In the genomic region with DNA sequence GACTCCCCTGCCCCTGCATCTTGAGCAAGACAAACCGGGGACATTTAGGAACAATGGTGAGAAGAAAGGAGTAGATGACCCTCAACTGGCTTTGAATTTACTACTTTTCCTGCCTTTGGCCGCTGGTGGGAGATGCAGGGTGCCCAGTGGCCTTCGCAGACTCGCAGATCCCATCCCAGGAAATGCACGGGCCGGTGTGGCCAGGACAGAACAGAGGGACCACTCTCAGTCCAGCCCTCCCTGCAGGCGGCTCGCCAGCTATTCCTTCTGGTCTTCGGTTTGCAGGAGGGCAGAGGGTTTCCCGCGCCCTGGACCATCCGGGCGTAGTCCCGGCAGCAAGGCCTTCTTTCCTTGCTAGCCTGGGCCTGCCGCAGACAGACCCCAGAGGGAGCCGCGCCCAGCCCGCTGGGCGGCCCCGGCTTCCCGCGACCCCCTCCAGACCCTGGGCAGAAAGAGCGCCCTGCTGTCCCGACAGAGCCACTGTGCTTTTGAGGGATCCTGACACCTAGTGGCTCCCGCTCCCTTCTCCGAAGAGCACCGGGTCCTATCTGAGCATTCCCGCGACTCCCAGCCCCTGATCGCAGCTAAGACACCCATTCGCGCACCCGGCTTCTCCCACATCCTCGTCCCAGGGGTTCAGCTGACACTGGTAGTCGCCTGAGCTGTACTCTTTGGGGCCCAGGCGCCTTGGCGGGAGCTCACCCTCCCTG, we compare ENCODE assay signal across 7 cellular contexts. TPM values are rescaled to one million over a fixed set of nuclear protein-coding genes. Genes with fewer than 3 reads are reported as not detected.
DNase-seq lines count a peak whose midpoint lies in the region; ATAC-seq and TF ChIP-seq lines count a peak whose summit lies in the region.

No MANE protein-coding gene starts in this region.

- DNase-seq in HAP-1 (ENCODE audit: low spot score in 2 of 2) (peak; percentile 21 to 48), RWPE2 (ENCODE audit: low spot score) (no peak), head of caudate nucleus (peak in 39 of 42 donors; percentile 25 to 72 (median 44)), progenitor cell of endocrine pancreas (ENCODE audit: low spot score, unreplicated experiment) (no peak)
- no peak for DNase-seq in central memory CD4-positive, alpha-beta T cell

- H3K27ac Mint-ChIP-seq in progenitor cell of endocrine pancreas, result peak overlapping the region; percentile 79

- no peaks in the 10 kb centered on the region for H3K9me3 Mint-ChIP-seq in progenitor cell of endocrine pancreas (ENCODE audit: low read depth)

- ATAC-seq in RWPE2 (ENCODE audit: low read depth) (peak; percentile 63), GM18907 (IDR thresholded peaks at IDR 0.05; ENCODE audit: unreplicated experiment) (no peak), GM21786 (IDR thresholded peaks at IDR 0.05; ENCODE audit: unreplicated experiment) (no peak)

- in situ Hi-C loops in HAP-1 (cut with MboI; ENCODE audit: low sequenced_read_pairs), result loop anchor here (25.0 kb wide), 1 partner anchor 1087 kb away; no protein-coding TSS in a partner anchor

- H3K36me3 Mint-ChIP-seq in progenitor cell of endocrine pancreas (ENCODE audit: insufficient read depth), result peaks cover 2% of the 10 kb centered on the region

- no peak overlapping the region for H3K27ac ChIP-seq in RWPE2 (ENCODE audit: poor library complexity, severe bottlenecking)

- H3K27me3 ChIP-seq in HAP-1 (ENCODE audit: low read depth) (no peaks in the 10 kb centered on the region; the same call in 1 of the 2 replicates), RWPE2 (ENCODE audit: insufficient read depth, poor library complexity, severe bottlenecking) (peaks cover 20% of the 10 kb centered on the region)

- peaks cover 14% of the 10 kb centered on the region for H3K4me1 Mint-ChIP-seq in progenitor cell of endocrine pancreas (ENCODE audit: low read depth)

- H3K27me3 Mint-ChIP-seq in progenitor cell of endocrine pancreas, result peaks cover 15% of the 10 kb centered on the region

- H3K9me3 ChIP-seq in HAP-1 (no peaks in the 10 kb centered on the region), RWPE2 (ENCODE audit: severe bottlenecking) (no peaks in the 10 kb centered on the region)

- H3K4me3 Mint-ChIP-seq in progenitor cell of endocrine pancreas (ENCODE audit: low read depth), result peak overlapping the region; percentile 83

- no peaks in the 10 kb centered on the region for H3K36me3 ChIP-seq in HAP-1 (replicated peaks)
- H3K36me3 ChIP-seq in RWPE2 (ENCODE audit: low read depth), result no peaks in the 10 kb centered on the region

- intact Hi-C loops in head of caudate nucleus (cut with DNase I), result no loop called here

- H3K4me1 ChIP-seq in HAP-1 (no peaks in the 10 kb centered on the region; the same call in 1 of the 2 replicates), RWPE2 (ENCODE audit: insufficient read depth, poor library complexity, severe bottlenecking) (no peaks in the 10 kb centered on the region)

- peak; percentile 19 for TF ChIP-seq CTCF in RWPE2 (IDR thresholded peaks at IDR 0.05; ENCODE audit: poor library complexity, severe bottlenecking)
- TF ChIP-seq CTCF in progenitor cell of endocrine pancreas (IDR thresholded peaks at IDR 0.05; ENCODE audit: unreplicated experiment), result peak; percentile 43

- H3K4me3 ChIP-seq in HAP-1 (peak overlapping the region; percentile 29), RWPE2 (ENCODE audit: severe bottlenecking) (peak overlapping the region; percentile 13)

RNA-seq across cellular contexts. Expression of a gene that starts 1.2 kb away (rescaled TPM):
- 2.1 and 2.8 TPM in 2 replicates for total RNA-seq in progenitor cell of endocrine pancreas

RNA-seq across cellular contexts. Expression of a gene that starts 19.1 kb away (rescaled TPM):
- total RNA-seq in progenitor cell of endocrine pancreas, result 9.4 and 11.1 TPM in 2 replicates

RNA-seq across cellular contexts. Expression of a gene that starts 19.3 kb away (rescaled TPM):
- total RNA-seq in progenitor cell of endocrine pancreas, result 49.0 and 49.3 TPM in 2 replicates

Comparison
In these comparisons a context has a peak if more than half of its experiments do, and no peak if none do; other contexts are left out.
1. DNase-seq: peak in HAP-1 (2 of 2) and head of caudate nucleus (39 of 42); none in RWPE2 (single experiment), progenitor cell of endocrine pancreas (single experiment) and central memory CD4-positive, alpha-beta T cell (single experiment).